Comparison of ENCODE assay signal across 9 cellular contexts in genomic region chr9:2018764-2019548, GRCh38. TPM values are rescaled to one million over a fixed set of nuclear protein-coding genes. Genes with fewer than 3 reads are reported as not detected.
DNase-seq lines count a peak whose midpoint lies in the region; ATAC-seq lines count a peak whose summit lies in the region.
"Had no signal": no experiment of that assay in that cellular context is flagged by ENCODE, and none has a peak within 500 bp of the region (broad histone marks: within the 10 kb centered on the region; RNA-seq: fewer than 3 reads in every experiment).

No MANE protein-coding gene starts in this region.

- CTCF ChIA-PET in activated CD8-positive, alpha-beta memory T cell treated with anti-CD3 and anti-CD28 coated beads, Interleukin-2, amount 10 ng/mL, durations not matched to agents 7 days and 5 days (lab: Charles Lee) = interaction anchor here (2.2 kb wide), 1 partner anchor 8 kb away, joined by 8 read pairs; no protein-coding TSS in a partner anchor

- peaks cover 12% of the 10 kb centered on the region for H3K36me3 Mint-ChIP-seq in activated CD8-positive, alpha-beta memory T cell treated with anti-CD3 and anti-CD28 coated beads, Interleukin-2, amount 10 ng/mL, durations not matched to agents 7 days and 5 days
- H3K36me3 Mint-ChIP-seq in activated naive CD4-positive, alpha-beta T cell treated with anti-CD3 and anti-CD28 coated beads, Interleukin-2, amount 50 U/mL, for 72 hours = peaks cover 19 to 26% of the 10 kb centered on the region in 2 donors
- H3K36me3 Mint-ChIP-seq in immature natural killer cell = peaks cover 0 to 4% (median 0%) of the 10 kb centered on the region in 3 donors

- DNase-seq in activated CD8-positive, alpha-beta memory T cell treated with anti-CD3 and anti-CD28 coated beads, Interleukin-2, amount 10 ng/mL, durations not matched to agents 7 days and 5 days = peak; percentile 66
- no peak for DNase-seq in activated CD8-positive, alpha-beta memory T cell treated with anti-CD3 and anti-CD28 coated beads for 24 hours
- no peak for DNase-seq in activated naive CD4-positive, alpha-beta T cell treated with anti-CD3 and anti-CD28 coated beads, Interleukin-2, amount 50 U/mL, for 72 hours (ENCODE audit: low spot score in 2 of 2)
- DNase-seq in immature natural killer cell = peak in 2 of 3 donors; percentile 19 to 33
- no peak for DNase-seq in NCI-H1105 (lab: John Stamatoyannopoulos, UW)
- DNase-seq in HuH-7.5 (ENCODE audit: low spot score) = no peak
- DNase-seq: NCI-H1436 treated with DMSO at 0.1 percent for 48 hours had no signal

- H3K4me1 ChIP-seq in thymus (ENCODE audit: control insufficient read depth, insufficient read depth, low read length) = peaks cover 20% of the 10 kb centered on the region

- no peaks in the 10 kb centered on the region for H3K9me3 Mint-ChIP-seq in activated CD8-positive, alpha-beta memory T cell treated with anti-CD3 and anti-CD28 coated beads, Interleukin-2, amount 10 ng/mL, durations not matched to agents 7 days and 5 days (ENCODE audit: low read depth)
- no peaks in the 10 kb centered on the region for H3K9me3 Mint-ChIP-seq in activated naive CD4-positive, alpha-beta T cell treated with anti-CD3 and anti-CD28 coated beads, Interleukin-2, amount 50 U/mL, for 72 hours
- no peaks in the 10 kb centered on the region for H3K9me3 Mint-ChIP-seq in immature natural killer cell

- peaks cover 17% of the 10 kb centered on the region for H3K27me3 ChIP-seq in thymus (ENCODE audit: control insufficient read depth, insufficient read depth)

- H3K9me3 ChIP-seq in thymus (ENCODE audit: control insufficient read depth) = no peaks in the 10 kb centered on the region

- H3K4me1 Mint-ChIP-seq in activated CD8-positive, alpha-beta memory T cell treated with anti-CD3 and anti-CD28 coated beads, Interleukin-2, amount 10 ng/mL, durations not matched to agents 7 days and 5 days = peaks cover 54% of the 10 kb centered on the region
- H3K4me1 Mint-ChIP-seq in immature natural killer cell = peaks cover 64 to 77% of the 10 kb centered on the region in 2 donors

- H3K27ac Mint-ChIP-seq in activated CD8-positive, alpha-beta memory T cell treated with anti-CD3 and anti-CD28 coated beads, Interleukin-2, amount 10 ng/mL, durations not matched to agents 7 days and 5 days = peak overlapping the region; percentile 99
- peak overlapping the region; percentile 45 to 99 for H3K27ac Mint-ChIP-seq in activated naive CD4-positive, alpha-beta T cell treated with anti-CD3 and anti-CD28 coated beads, Interleukin-2, amount 50 U/mL, for 72 hours
- H3K27ac Mint-ChIP-seq in immature natural killer cell = peak overlapping the region; percentile 96 to 100 (median 98)

- no peak for ATAC-seq in activated CD8-positive, alpha-beta memory T cell treated with anti-CD3 and anti-CD28 coated beads, Interleukin-2, amount 10 ng/mL, durations not matched to agents 7 days and 5 days
- peak in 1 of 2 donors; percentile 33 for ATAC-seq in activated naive CD4-positive, alpha-beta T cell treated with anti-CD3 and anti-CD28 coated beads, Interleukin-2, amount 50 U/mL, for 72 hours
- ATAC-seq in HG02763 (IDR thresholded peaks at IDR 0.05; ENCODE audit: unreplicated experiment) = no peak

- no peaks in the 10 kb centered on the region for H3K27me3 Mint-ChIP-seq in activated CD8-positive, alpha-beta memory T cell treated with anti-CD3 and anti-CD28 coated beads, Interleukin-2, amount 10 ng/mL, durations not matched to agents 7 days and 5 days
- H3K27me3 Mint-ChIP-seq in immature natural killer cell (ENCODE audit: low read depth in 3 of 3) = peaks cover 20 to 30% (median 23%) of the 10 kb centered on the region in 3 donors

- H3K27ac ChIP-seq in thymus (ENCODE audit: low read depth) = peak overlapping the region; percentile 31

- WGBS in thymus = 15% methylated on average over 6 of the region's 6 CpGs

- peak overlapping the region; percentile 97 for H3K4me3 Mint-ChIP-seq in activated CD8-positive, alpha-beta memory T cell treated with anti-CD3 and anti-CD28 coated beads, Interleukin-2, amount 10 ng/mL, durations not matched to agents 7 days and 5 days
- H3K4me3 Mint-ChIP-seq in immature natural killer cell = peak overlapping the region; percentile 97 to 99 (median 99)

- no peaks in the 10 kb centered on the region for H3K36me3 ChIP-seq in thymus (ENCODE audit: control insufficient read depth, insufficient read depth)

- peak overlapping the region; percentile 68 for H3K4me3 ChIP-seq in thymus (ENCODE audit: low read length)

RNA-seq across cellular contexts. Expression of gene SMARCA2, which starts 3.8 kb away (rescaled TPM):
- 100 to 1,000 TPM; 168 to 188 TPM for total RNA-seq in activated CD8-positive, alpha-beta memory T cell treated with anti-CD3 and anti-CD28 coated beads, Interleukin-2, amount 10 ng/mL, durations not matched to agents 7 days and 5 days
- 100 to 1,000 TPM; 103 to 137 TPM for total RNA-seq in activated naive CD4-positive, alpha-beta T cell treated with anti-CD3 and anti-CD28 coated beads, Interleukin-2, amount 50 U/mL, for 72 hours
- 10 to 100 TPM; 20.1 to 41.4 (median 25.2) TPM for polyA plus RNA-seq in immature natural killer cell
- 79.4 TPM for polyA plus RNA-seq in thymus

Comparison
In these comparisons a context has a peak if more than half of its experiments do, and no peak if none do; other contexts are left out.
1. DNase-seq: peak in activated CD8-positive, alpha-beta memory T cell treated with anti-CD3 and anti-CD28 coated beads, Interleukin-2, amount 10 ng/mL, durations not matched to agents 7 days and 5 days (single experiment) and immature natural killer cell (2 of 3); none in activated CD8-positive, alpha-beta memory T cell treated with anti-CD3 and anti-CD28 coated beads for 24 hours (single experiment), activated naive CD4-positive, alpha-beta T cell treated with anti-CD3 and anti-CD28 coated beads, Interleukin-2, amount 50 U/mL, for 72 hours (0 of 2), NCI-H1105 (single experiment) and HuH-7.5 (single experiment).
2. Peak in every context shown above with its lines, with median percentiles within 50 percentile points of each other: H3K27ac Mint-ChIP-seq.